Comparison of ENCODE assay signal across 25 cellular contexts in genomic region chr19:2815191-2815614, GRCh38. TPM values are rescaled to one million over a fixed set of nuclear protein-coding genes. Genes with fewer than 3 reads are reported as not detected.
DNase-seq lines count a peak whose midpoint lies in the region; ATAC-seq, FAIRE-seq and TF ChIP-seq lines count a peak whose summit lies in the region.
"Had no signal": no experiment of that assay in that cellular context is flagged by ENCODE, and none has a peak within 500 bp of the region (broad histone marks: within the 10 kb centered on the region; RNA-seq: fewer than 3 reads in every experiment).

No MANE protein-coding gene starts in this region.

- H3K4me1 Mint-ChIP-seq in CD14-positive monocyte = peaks cover 1% of the 10 kb centered on the region
- H3K4me1 Mint-ChIP-seq in activated naive CD8-positive, alpha-beta T cell treated with anti-CD3 and anti-CD28 coated beads for 36 hours = peaks cover 2% of the 10 kb centered on the region

- no peak for TF ChIP-seq EP300 in K562 (IDR thresholded peaks at IDR 0.05; ENCODE audit: low read length)

- H3K27ac ChIP-seq in K562 (ENCODE audit: extremely low read depth, low read depth, low read length) (no peak overlapping the region), osteoblast (ENCODE audit: low read depth, low read length) (no peak overlapping the region)
- H3K27ac ChIP-seq: PC-9, SJSA1 had no signal

- no peak for TF ChIP-seq RAD21 in K562 (CRISPR knock-in tag; conservative IDR thresholded peaks at IDR 0.05 in 1 of 2, IDR thresholded peaks at IDR 0.05 in 1 of 2)

- H3K27ac Mint-ChIP-seq in CD14-positive monocyte = no peak overlapping the region
- H3K27ac Mint-ChIP-seq in activated naive CD8-positive, alpha-beta T cell treated with anti-CD3 and anti-CD28 coated beads for 36 hours = no peak overlapping the region
- H3K27ac Mint-ChIP-seq: CD4-positive, alpha-beta T cell had no signal

- intact Hi-C loops in CD14-positive monocyte (cut with micrococcal nuclease) = loop anchor here in 1 of 2 donors (5.0 kb wide), 1 partner anchor 57 kb away; no protein-coding TSS in a partner anchor
- intact Hi-C loops in K562 (cut with micrococcal nuclease) = no loop called here
- intact Hi-C loops in cardiac septum (cut with DNase I) = no loop called here

- no peak overlapping the region for H2AFZ ChIP-seq in K562 (ENCODE audit: low read depth, low read length)
- no peak overlapping the region for H2AFZ ChIP-seq in osteoblast (ENCODE audit: low read length)
- H2AFZ ChIP-seq: PC-9 had no signal

- peaks cover 4 to 21% of the 10 kb centered on the region in 2 donors for H3K36me3 Mint-ChIP-seq in CD14-positive monocyte
- H3K36me3 Mint-ChIP-seq in activated naive CD8-positive, alpha-beta T cell treated with anti-CD3 and anti-CD28 coated beads for 36 hours = peaks cover 4% of the 10 kb centered on the region

- H3K4me3 Mint-ChIP-seq in CD14-positive monocyte = no peak overlapping the region
- no peak overlapping the region for H3K4me3 Mint-ChIP-seq in activated naive CD8-positive, alpha-beta T cell treated with anti-CD3 and anti-CD28 coated beads for 36 hours
- H3K4me3 Mint-ChIP-seq: CD4-positive, alpha-beta T cell had no signal

- POLR2A ChIA-PET in K562 (lab: Yijun Ruan, JAX) = no interaction called here

- H3K4me2 ChIP-seq in K562 (ENCODE audit: insufficient read depth, low read length) (no peak overlapping the region), osteoblast (ENCODE audit: insufficient read depth, low read length) (no peak overlapping the region)
- H3K4me2 ChIP-seq: PC-9 had no signal

- H3K9me3 Mint-ChIP-seq in CD14-positive monocyte = peaks cover 0 to 6% (median 0%) of the 10 kb centered on the region in 7 donors
- H3K9me3 Mint-ChIP-seq in activated naive CD8-positive, alpha-beta T cell treated with anti-CD3 and anti-CD28 coated beads for 36 hours = no peaks in the 10 kb centered on the region
- H3K9me3 Mint-ChIP-seq: CD4-positive, alpha-beta T cell had no signal

- H3K36me3 ChIP-seq in K562 (ENCODE audit: control insufficient read depth, insufficient read depth, low read length) (peaks cover 42% of the 10 kb centered on the region; the same call in 2 of the 3 replicates), osteoblast (ENCODE audit: insufficient read depth, low read length) (peaks cover 8% of the 10 kb centered on the region)
- H3K36me3 ChIP-seq: MG63 had no signal

- CTCF ChIA-PET in K562 (lab: Yijun Ruan, JAX; ENCODE audit: low intra/inter-chr PET ratio) = no interaction called here

- H3K4me1 ChIP-seq in K562 (replicated peaks in 1 of 2; ENCODE audit: control insufficient read depth in 2 of 2, insufficient read depth in 2 of 2, low read length in 2 of 2) (peaks cover 0 to 30% of the 10 kb centered on the region in 2 experiments; a peak in 3 of 5 replicates), osteoblast (ENCODE audit: insufficient read depth, low read length) (no peaks in the 10 kb centered on the region)

- ATAC-seq in K562 = no peak
- ATAC-seq: GM12878, HCT116, Right ventricle myocardium inferior had no signal

- WGBS in K562 (ENCODE audit: insufficient coverage, low coverage, missing lambda C conversion rate) = 91% methylated on average over 13 of the region's 13 CpGs

- peaks cover 5% of the 10 kb centered on the region for H3K79me2 ChIP-seq in K562 (ENCODE audit: control insufficient read depth, insufficient read depth, low read length)
- no peaks in the 10 kb centered on the region for H3K79me2 ChIP-seq in osteoblast (ENCODE audit: insufficient read depth, low read length)

- BruUV-seq in K562 (replicated peaks; lab: Mats Ljungman, UMichigan) = no TSS peak

- H3K9me3 ChIP-seq in K562 (replicated peaks; ENCODE audit: control insufficient read depth, insufficient read depth, low read depth, low read length) (0 out of 2 replicates have a peak, but pooled peaks cover 1% of the 10 kb centered on the region), osteoblast (ENCODE audit: low read depth, low read length) (no peaks in the 10 kb centered on the region)
- H3K9me3 ChIP-seq: MG63, SJSA1 had no signal

- H3K9me1 ChIP-seq in K562 (ENCODE audit: control insufficient read depth, insufficient read depth, low read length) = no peaks in the 10 kb centered on the region

- DNase-seq in CD14-positive monocyte (ENCODE audit: low spot score) = peak; percentile 22
- DNase-seq in GM12891 (ENCODE audit: insufficient read length, low spot score) = peak; percentile 24
- DNase-seq in K562 (ENCODE audit: extremely low read depth in 1 of 4, low spot score in 3 of 4) = no peak
- peak; percentile 85 for DNase-seq in osteoblast (ENCODE audit: insufficient read length, low spot score, missing footprints)
- no peak for DNase-seq in stimulated activated naive CD4-positive, alpha-beta T cell (lab: John Stamatoyannopoulos, UW)
- DNase-seq in hepatic stellate cell (ENCODE audit: low spot score) = no peak
- no peak for DNase-seq in cardiac septum (ENCODE audit: low spot score)
- no peak for DNase-seq in activated naive CD8-positive, alpha-beta T cell treated with anti-CD3 and anti-CD28 coated beads for 36 hours
- DNase-seq: ACHN; CD4-positive, alpha-beta T cell; GOT3; MG63; NCI-H1105 treated with DMSO at 0.1 percent for 48 hours; NCI-H2029; NCI-H446 treated with DMSO at 0.1 percent for 48 hours; NCI-H526; NCI-H82; PC-9; T-helper 1 cell had no signal

- H3K27me3 Mint-ChIP-seq in CD14-positive monocyte (ENCODE audit: low read depth in 3 of 3) = peaks cover 0 to 2% (median 0%) of the 10 kb centered on the region in 3 donors
- H3K27me3 Mint-ChIP-seq in activated naive CD8-positive, alpha-beta T cell treated with anti-CD3 and anti-CD28 coated beads for 36 hours = no peaks in the 10 kb centered on the region
- H3K27me3 Mint-ChIP-seq: CD4-positive, alpha-beta T cell had no signal

- H3K27me3 ChIP-seq in K562 (ENCODE audit: control insufficient read depth in 2 of 2, insufficient read depth in 2 of 2, low read length in 2 of 2) (no peaks in the 10 kb centered on the region), osteoblast (ENCODE audit: insufficient read depth, low read length) (no peaks in the 10 kb centered on the region)
- H3K27me3 ChIP-seq: MG63, SJSA1 had no signal

- no peaks in the 10 kb centered on the region for H4K20me1 ChIP-seq in K562 (replicated peaks; ENCODE audit: control insufficient read depth, insufficient read depth, low read length)
- H4K20me1 ChIP-seq in osteoblast (ENCODE audit: insufficient read depth, low read length) = no peaks in the 10 kb centered on the region

- TF ChIP-seq CTCF in CD14-positive monocyte (IDR thresholded peaks at IDR 0.05) (no peak), K562 (IDR thresholded peaks at IDR 0.05 in 2 of 3, conservative IDR thresholded peaks at IDR 0.05 in 1 of 3; ENCODE audit: insufficient read depth in 2 of 3, low read depth in 1 of 3, low read length in 3 of 3) (no peak), osteoblast (IDR thresholded peaks at IDR 0.05; ENCODE audit: extremely low read depth, low read depth, low read length) (no peak)

- peak overlapping the region in 1 of 2 experiments; percentile 26; a peak in 1 of 4 replicates for H3K9ac ChIP-seq in K562 (ENCODE audit: insufficient read depth in 1 of 2, low read depth in 2 of 2, low read length in 2 of 2)

- FAIRE-seq in GM12891 (lab: Jason Lieb, UNC) = no peak
- FAIRE-seq in K562 (lab: Jason Lieb, UNC) = no peak
- FAIRE-seq: G401.6, GM12878 had no signal

- H3K4me3 ChIP-seq in K562 (no peak overlapping the region), osteoblast (ENCODE audit: insufficient read depth, low read length) (no peak overlapping the region)
- H3K4me3 ChIP-seq: GM12878, MG63, PC-9, SJSA1 had no signal

- no peak for TF ChIP-seq POLR2A in GM12891 (IDR thresholded peaks at IDR 0.05; ENCODE audit: low read depth, low read length)
- no peak for TF ChIP-seq POLR2A in K562 (conservative IDR thresholded peaks at IDR 0.05)

- in situ Hi-C loops in K562 (cut with MboI) = no loop called here

RNA-seq across cellular contexts. Expression of gene ZNF554, which starts 4.5 kb away (rescaled TPM):
- polyA plus RNA-seq in CD14-positive monocyte (under 1 TPM; 0.79 to 0.91 TPM), K562 (2011; rRNA removed) (1.3 and 1.5 TPM in 2 replicates), K562 (2014; fragmentation: Illumina TruSeq; extraction: Trizol) (0.89 and 1.0 TPM in 2 replicates), K562 (2014; fragmentation: Nextera tagmentation; extraction: Ambion mirVana) (under 1 TPM; 0.07 to 0.31 TPM), K562 (2014; rRNA removed) (1.1 and 1.4 TPM in 2 replicates)
- polyA plus RNA-seq in GM12891 (2012; ENCODE audit: low read depth, missing spikeins) = 0.85 TPM
- 3.7 and 5.4 TPM in 2 replicates for total RNA-seq in K562 (2011; cell fraction: chromatin; rRNA removed; ENCODE audit: low replicate concordance)
- 2.8 and 2.9 TPM in 2 replicates for total RNA-seq in K562 (2011; cell fraction: nucleolus; rRNA removed)
- 3.2 and 4.7 TPM in 2 replicates for total RNA-seq in K562 (2011; cell fraction: nucleoplasm; rRNA removed)
- total RNA-seq in K562 (2014; rRNA removed) (1.2 and 1.5 TPM in 2 replicates), K562 (2014; rRNA removed; fragmentation: Illumina TruSeq; extraction: Trizol) (1.0 and 1.4 TPM in 2 replicates), K562 (2015; rRNA removed; fragmentation: Illumina TruSeq; extraction: Trizol) (1.1 and 1.3 TPM in 2 replicates), K562 (2021) (1.3 and 1.8 TPM in 2 replicates), osteoblast (5.6 and 5.8 TPM in 2 replicates), cardiac septum (5.6 TPM)
- 0.78 and 1.0 TPM in 2 replicates for polyA plus RNA-seq in K562 (2011; cell fraction: cytosol; rRNA removed)
- polyA plus RNA-seq in K562 (2011; cell fraction: nucleus; rRNA removed) = 1.5 and 2.0 TPM in 2 replicates
- polyA plus RNA-seq in K562 (2012) = 0.64 and 1.4 TPM in 2 replicates
- polyA minus RNA-seq in K562 (2011; rRNA and poly(A)+ RNA removed) = 2.5 and 3.2 TPM in 2 replicates
- 0.64 and 1.5 TPM in 2 replicates for polyA minus RNA-seq in K562 (2011; cell fraction: cytosol; rRNA and poly(A)+ RNA removed)
- 0.81 and 1.3 TPM in 2 replicates for polyA minus RNA-seq in K562 (2011; cell fraction: nucleus; rRNA and poly(A)+ RNA removed)
- 1 to 10 TPM; 1.2 to 1.3 TPM for total RNA-seq in activated naive CD8-positive, alpha-beta T cell treated with anti-CD3 and anti-CD28 coated beads for 36 hours

RNA-seq across cellular contexts. Expression of gene ZNF555, which starts 26.1 kb away (rescaled TPM):
- 1 to 10 TPM; 2.6 to 2.9 TPM for polyA plus RNA-seq in CD14-positive monocyte
- 0.63 TPM for polyA plus RNA-seq in GM12891 (2012; ENCODE audit: low read depth, missing spikeins)
- total RNA-seq in K562 (2011; cell fraction: chromatin; rRNA removed; ENCODE audit: low replicate concordance) = 9.7 and 21.8 TPM in 2 replicates
- total RNA-seq in K562 (2011; cell fraction: nucleolus; rRNA removed) = 3.2 and 3.6 TPM in 2 replicates
- total RNA-seq in K562 (2011; cell fraction: nucleoplasm; rRNA removed) = 4.7 and 5.1 TPM in 2 replicates
- 2.0 TPM in 2 replicates for total RNA-seq in K562 (2014; rRNA removed)
- 6.0 and 6.8 TPM in 2 replicates for total RNA-seq in K562 (2014; rRNA removed; fragmentation: Illumina TruSeq; extraction: Trizol)
- 3.2 and 3.6 TPM in 2 replicates for total RNA-seq in K562 (2015; rRNA removed; fragmentation: Illumina TruSeq; extraction: Trizol)
- total RNA-seq in K562 (2021) = 4.0 and 5.4 TPM in 2 replicates
- 6.7 and 7.5 TPM in 2 replicates for polyA plus RNA-seq in K562 (2011; rRNA removed)
- polyA plus RNA-seq in K562 (2011; cell fraction: cytosol; rRNA removed) = 1.5 and 3.4 TPM in 2 replicates
- polyA plus RNA-seq in K562 (2011; cell fraction: nucleus; rRNA removed) = 3.6 and 6.2 TPM in 2 replicates
- polyA plus RNA-seq in K562 (2012) = 2.5 and 3.1 TPM in 2 replicates
- polyA plus RNA-seq in K562 (2014; fragmentation: Illumina TruSeq; extraction: Trizol) = 4.6 and 5.4 TPM in 2 replicates
- polyA plus RNA-seq in K562 (2014; fragmentation: Nextera tagmentation; extraction: Ambion mirVana) = 1 to 10 TPM; 4.4 to 6.1 TPM
- polyA plus RNA-seq in K562 (2014; rRNA removed) = 3.0 and 3.4 TPM in 2 replicates
- 15.0 and 23.3 TPM in 2 replicates for polyA minus RNA-seq in K562 (2011; rRNA and poly(A)+ RNA removed)
- 3.5 and 4.8 TPM in 2 replicates for polyA minus RNA-seq in K562 (2011; cell fraction: cytosol; rRNA and poly(A)+ RNA removed)
- polyA minus RNA-seq in K562 (2011; cell fraction: nucleus; rRNA and poly(A)+ RNA removed) = 1.6 and 6.4 TPM in 2 replicates
- total RNA-seq in osteoblast = 6.2 and 8.0 TPM in 2 replicates
- total RNA-seq in cardiac septum = 6.9 TPM
- total RNA-seq in activated naive CD8-positive, alpha-beta T cell treated with anti-CD3 and anti-CD28 coated beads for 36 hours = 1 to 10 TPM; 1.5 to 1.9 TPM

RNA-seq across cellular contexts. Expression of gene THOP1, which starts 29.9 kb away (rescaled TPM):
- polyA plus RNA-seq in CD14-positive monocyte = 10 to 100 TPM; 14.6 to 17.6 TPM
- polyA plus RNA-seq in GM12891 (2012; ENCODE audit: low read depth, missing spikeins) = 146 TPM
- 161 and 433 TPM in 2 replicates for total RNA-seq in K562 (2011; cell fraction: chromatin; rRNA removed; ENCODE audit: low replicate concordance)
- 163 and 178 TPM in 2 replicates for total RNA-seq in K562 (2011; cell fraction: nucleolus; rRNA removed)
- 128 and 148 TPM in 2 replicates for total RNA-seq in K562 (2011; cell fraction: nucleoplasm; rRNA removed)
- 255 and 325 TPM in 2 replicates for total RNA-seq in K562 (2014; rRNA removed)
- 43.6 and 58.2 TPM in 2 replicates for total RNA-seq in K562 (2014; rRNA removed; fragmentation: Illumina TruSeq; extraction: Trizol)
- total RNA-seq in K562 (2015; rRNA removed; fragmentation: Illumina TruSeq; extraction: Trizol) = 97.6 and 106 TPM in 2 replicates
- total RNA-seq in K562 (2021) = 193 and 203 TPM in 2 replicates
- 96.1 and 122 TPM in 2 replicates for polyA plus RNA-seq in K562 (2011; rRNA removed)
- 93.4 and 185 TPM in 2 replicates for polyA plus RNA-seq in K562 (2011; cell fraction: cytosol; rRNA removed)
- 299 and 377 TPM in 2 replicates for polyA plus RNA-seq in K562 (2011; cell fraction: nucleus; rRNA removed)
- polyA plus RNA-seq in K562 (2012) = 128 and 152 TPM in 2 replicates
- 77.3 and 106 TPM in 2 replicates for polyA plus RNA-seq in K562 (2014; fragmentation: Illumina TruSeq; extraction: Trizol)
- 1 to 10 TPM; 1.3 to 2.0 TPM for polyA plus RNA-seq in K562 (2014; fragmentation: Nextera tagmentation; extraction: Ambion mirVana)
- 174 and 181 TPM in 2 replicates for polyA plus RNA-seq in K562 (2014; rRNA removed)
- 65.6 and 91.6 TPM in 2 replicates for polyA minus RNA-seq in K562 (2011; rRNA and poly(A)+ RNA removed)
- polyA minus RNA-seq in K562 (2011; cell fraction: cytosol; rRNA and poly(A)+ RNA removed) = 90.0 and 90.6 TPM in 2 replicates
- 35.1 and 68.2 TPM in 2 replicates for polyA minus RNA-seq in K562 (2011; cell fraction: nucleus; rRNA and poly(A)+ RNA removed)
- 45.6 and 49.5 TPM in 2 replicates for total RNA-seq in osteoblast
- total RNA-seq in cardiac septum = 34.6 TPM
- 100 to 1,000 TPM; 164 to 170 TPM for total RNA-seq in activated naive CD8-positive, alpha-beta T cell treated with anti-CD3 and anti-CD28 coated beads for 36 hours

RNA-seq across cellular contexts. Expression of gene SGTA, which starts 32.1 kb away (rescaled TPM):
- polyA plus RNA-seq in CD14-positive monocyte (10 to 100 TPM; 21.6 to 22.0 TPM), K562 (2011; rRNA removed) (44.5 and 67.3 TPM in 2 replicates), K562 (2014; fragmentation: Illumina TruSeq; extraction: Trizol) (72.3 and 101 TPM in 2 replicates), K562 (2014; fragmentation: Nextera tagmentation; extraction: Ambion mirVana) (1 to 10 TPM; 1.4 to 4.8 TPM), K562 (2014; rRNA removed) (87.3 and 89.9 TPM in 2 replicates)
- 46.3 TPM for polyA plus RNA-seq in GM12891 (2012; ENCODE audit: low read depth, missing spikeins)
- 53.5 and 114 TPM in 2 replicates for total RNA-seq in K562 (2011; cell fraction: chromatin; rRNA removed; ENCODE audit: low replicate concordance)
- 73.2 and 78.7 TPM in 2 replicates for total RNA-seq in K562 (2011; cell fraction: nucleolus; rRNA removed)
- total RNA-seq in K562 (2011; cell fraction: nucleoplasm; rRNA removed) = 57.0 and 59.8 TPM in 2 replicates
- total RNA-seq in K562 (2014; rRNA removed) (73.2 and 106 TPM in 2 replicates), K562 (2014; rRNA removed; fragmentation: Illumina TruSeq; extraction: Trizol) (16.2 and 18.1 TPM in 2 replicates), K562 (2015; rRNA removed; fragmentation: Illumina TruSeq; extraction: Trizol) (49.9 and 50.8 TPM in 2 replicates), K562 (2021) (106 and 110 TPM in 2 replicates), osteoblast (35.9 and 38.7 TPM in 2 replicates), cardiac septum (54.1 TPM)
- 73.0 and 146 TPM in 2 replicates for polyA plus RNA-seq in K562 (2011; cell fraction: cytosol; rRNA removed)
- polyA plus RNA-seq in K562 (2011; cell fraction: nucleus; rRNA removed) = 65.8 and 104 TPM in 2 replicates
- 77.3 and 87.1 TPM in 2 replicates for polyA plus RNA-seq in K562 (2012)
- 10.3 and 19.1 TPM in 2 replicates for polyA minus RNA-seq in K562 (2011; rRNA and poly(A)+ RNA removed)
- polyA minus RNA-seq in K562 (2011; cell fraction: cytosol; rRNA and poly(A)+ RNA removed) = 38.4 and 40.7 TPM in 2 replicates
- polyA minus RNA-seq in K562 (2011; cell fraction: nucleus; rRNA and poly(A)+ RNA removed) = 17.5 and 20.0 TPM in 2 replicates
- total RNA-seq in activated naive CD8-positive, alpha-beta T cell treated with anti-CD3 and anti-CD28 coated beads for 36 hours = 10 to 100 TPM; 84.8 to 87.4 TPM

RNA-seq across cellular contexts. Expression of gene ZNF556, which starts 51.9 kb away (rescaled TPM):
- polyA plus RNA-seq in CD14-positive monocyte (not detected), K562 (2011; rRNA removed) (not detected in 2 replicates), K562 (2014; fragmentation: Illumina TruSeq; extraction: Trizol) (0.01 and 0.06 TPM in 2 replicates), K562 (2014; fragmentation: Nextera tagmentation; extraction: Ambion mirVana) (under 1 TPM; 0.01 to 0.10 TPM), K562 (2014; rRNA removed) (0.08 and 0.09 TPM in 2 replicates)
- polyA plus RNA-seq in GM12891 (2012; ENCODE audit: low read depth, missing spikeins) = not detected
- total RNA-seq in K562 (2011; cell fraction: chromatin; rRNA removed; ENCODE audit: low replicate concordance) = not detected in 2 replicates
- not detected in 2 replicates for total RNA-seq in K562 (2011; cell fraction: nucleolus; rRNA removed)
- total RNA-seq in K562 (2011; cell fraction: nucleoplasm; rRNA removed) = 0.08 TPM in 1 of 2 replicates, not detected in the other
- total RNA-seq in K562 (2014; rRNA removed) (0.12 and 0.36 TPM in 2 replicates), K562 (2014; rRNA removed; fragmentation: Illumina TruSeq; extraction: Trizol) (0.03 and 0.33 TPM in 2 replicates), K562 (2015; rRNA removed; fragmentation: Illumina TruSeq; extraction: Trizol) (0.11 TPM in 1 of 2 replicates, not detected in the other), K562 (2021) (0.11 TPM in 1 of 2 replicates, not detected in the other), osteoblast (not detected in 2 replicates), cardiac septum (not detected)
- polyA plus RNA-seq in K562 (2011; cell fraction: cytosol; rRNA removed) = not detected in 2 replicates
- not detected in 2 replicates for polyA plus RNA-seq in K562 (2011; cell fraction: nucleus; rRNA removed)
- 0.03 and 0.04 TPM in 2 replicates for polyA plus RNA-seq in K562 (2012)
- 0.07 TPM in 1 of 2 replicates, not detected in the other for polyA minus RNA-seq in K562 (2011; rRNA and poly(A)+ RNA removed)
- polyA minus RNA-seq in K562 (2011; cell fraction: cytosol; rRNA and poly(A)+ RNA removed) = not detected in 2 replicates
- not detected in 2 replicates for polyA minus RNA-seq in K562 (2011; cell fraction: nucleus; rRNA and poly(A)+ RNA removed)
- not detected for total RNA-seq in activated naive CD8-positive, alpha-beta T cell treated with anti-CD3 and anti-CD28 coated beads for 36 hours
- total RNA-seq: CD4-positive, alpha-beta T cell; GM12878; PC-9; Right ventricle myocardium inferior had no signal
- polyA plus RNA-seq: BJ, GM12878 had no signal

Comparison
In these comparisons a context has a peak if more than half of its experiments do, and no peak if none do; other contexts are left out.
1. DNase-seq: peak in CD14-positive monocyte (single experiment), GM12891 (single experiment) and osteoblast (single experiment); none in K562 (0 of 4), stimulated activated naive CD4-positive, alpha-beta T cell (0 of 6), hepatic stellate cell (single experiment), cardiac septum (single experiment) and activated naive CD8-positive, alpha-beta T cell treated with anti-CD3 and anti-CD28 coated beads for 36 hours (single experiment).